In the genomic region with DNA sequence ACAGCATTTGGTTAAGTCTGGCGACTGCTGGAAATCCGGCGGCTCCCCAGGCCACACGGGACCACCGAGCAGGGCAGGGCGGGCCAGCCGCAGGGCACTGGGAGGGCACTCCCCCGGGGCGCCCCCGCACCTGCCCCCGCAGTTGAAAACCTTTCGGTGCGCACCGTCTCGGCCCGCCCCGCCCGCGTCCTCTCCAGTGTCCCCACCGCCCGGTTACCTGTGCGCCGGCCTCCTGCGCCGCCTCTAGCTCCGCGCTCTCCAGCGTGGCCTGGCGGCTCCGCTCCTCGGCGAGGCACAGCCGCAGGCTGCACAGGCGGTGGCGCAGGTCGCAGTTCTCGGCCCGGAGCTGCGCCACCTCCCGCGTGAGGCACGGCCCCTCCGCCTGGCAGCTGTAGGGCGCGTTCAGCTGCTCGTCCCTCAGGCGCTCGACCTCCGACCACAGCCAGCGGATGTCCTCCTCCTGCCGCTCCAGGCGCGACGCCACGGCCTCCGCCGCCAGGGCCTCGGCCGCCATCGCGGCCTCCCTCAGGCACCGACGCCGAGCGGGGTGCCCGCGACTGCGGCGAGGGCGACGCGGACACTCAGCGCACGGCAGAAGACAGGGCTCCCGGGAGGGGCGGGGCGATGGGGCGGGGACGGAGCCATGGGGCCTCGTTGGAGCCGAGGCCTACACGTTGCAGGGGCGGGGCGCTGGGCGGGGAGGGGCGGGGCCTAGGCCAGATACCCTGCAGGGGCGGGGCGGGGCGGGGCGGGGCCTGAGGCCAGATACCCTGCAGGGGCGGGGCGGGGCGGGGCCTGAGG, we compare ENCODE assay signal across 8 cellular contexts. TPM values are rescaled to one million over a fixed set of nuclear protein-coding genes. Genes with fewer than 3 reads are reported as not detected.
DNase-seq lines count a peak whose midpoint lies in the region; ATAC-seq and TF ChIP-seq lines count a peak whose summit lies in the region.

A gene (minus strand): TSS at position 600 of the 801 bp plus-strand sequence. CDS start 86 bp downstream, at position 514.

- no peaks in the 10 kb centered on the region for H3K27me3 ChIP-seq in ascending aorta

- H3K9me3 ChIP-seq in ascending aorta, result no peaks in the 10 kb centered on the region

- H3K4me3 ChIP-seq in ascending aorta, result peak within 1 kb of the TSS; percentile 76 to 82

- peak within 1 kb of the TSS; percentile 91 to 92 for H3K27ac ChIP-seq in ascending aorta

- peak; percentile 89 for ATAC-seq in GM18498 (IDR thresholded peaks at IDR 0.05; ENCODE audit: unreplicated experiment)
- peak; percentile 82 for ATAC-seq in HG02852 (IDR thresholded peaks at IDR 0.05; ENCODE audit: unreplicated experiment)

- peak in 1 of 3 experiments; percentile 25 for TF ChIP-seq CTCF in ascending aorta (IDR thresholded peaks at IDR 0.05)

- H3K36me3 ChIP-seq in ascending aorta, result peaks cover 0 to 29% of the 10 kb centered on the region in 2 donors

- peaks cover 0 to 7% of the 10 kb centered on the region in 2 donors for H3K4me1 ChIP-seq in ascending aorta

- intact Hi-C loops in ascending aorta (cut with DNase I), result loop anchor here (1.0 to 5.0 kb wide), 2 partner anchors 72 to 427 kb away; a partner anchor contains a TSS

- DNase-seq in NCI-H146 (lab: John Stamatoyannopoulos, UW) (peak; percentile 96), T-helper 2 cell (peak; percentile 81 to 99 (median 95)), ascending aorta (ENCODE audit: low spot score in 2 of 2) (peak; percentile 83 to 97), hepatic stellate cell (ENCODE audit: low spot score) (peak; percentile 86), retina (peak; percentile 93), OCI-M2 (lab: John Stamatoyannopoulos, UW; ENCODE audit: unreplicated experiment) (no peak)

RNA-seq across cellular contexts. Expression of the gene that starts here (rescaled TPM):
- 39.5 TPM for total RNA-seq in ascending aorta
